Comparison of ENCODE assay signal across 21 cellular contexts in the genomic region with DNA sequence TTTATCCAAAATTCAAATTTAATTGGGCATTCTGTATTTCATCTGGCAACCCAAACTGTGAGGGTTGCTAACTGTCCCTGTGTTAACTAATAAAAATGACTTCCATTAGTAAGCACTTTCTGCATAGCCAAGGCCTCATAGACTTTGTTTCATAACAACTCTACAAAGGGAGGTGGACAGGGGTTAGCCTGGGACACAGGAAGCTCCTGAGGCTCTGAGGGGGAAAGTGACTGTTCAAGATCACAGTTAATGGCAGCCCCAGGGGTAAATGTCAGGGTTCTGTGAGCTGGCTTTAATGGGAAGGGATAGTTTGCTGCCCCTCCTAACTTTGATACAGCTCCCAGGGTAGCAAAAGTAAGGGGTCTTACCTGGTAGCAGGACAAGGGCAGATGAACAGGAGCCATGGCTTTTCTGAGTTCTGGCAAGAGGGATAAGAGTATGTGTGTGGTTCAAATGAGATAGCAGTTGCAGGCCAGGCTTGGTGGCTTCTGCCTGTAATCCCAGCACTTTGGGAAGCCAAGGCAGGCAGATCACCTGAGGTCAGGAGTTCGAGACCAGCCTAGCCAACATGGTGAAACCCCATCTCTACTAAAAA. TPM values are rescaled to one million over a fixed set of nuclear protein-coding genes. Genes with fewer than 3 reads are reported as not detected.
A peak's percentile ranks its signal among the peaks of the same experiment; 100 is the strongest.
DNase-seq lines count a peak whose midpoint lies in the region; ATAC-seq and TF ChIP-seq lines count a peak whose summit lies in the region.
"Had no signal": no experiment of that assay in that cellular context is flagged by ENCODE, and none has a peak within 500 bp of the region (broad histone marks: within the 10 kb centered on the region; RNA-seq: fewer than 3 reads in every experiment).

No MANE protein-coding gene starts in this region.

- TF ChIP-seq POLR2A in IMR-90 (IDR thresholded peaks at IDR 0.05; ENCODE audit: low read depth, low read length), result no peak

- no peak overlapping the region for H3K14ac ChIP-seq in IMR-90 (replicated peaks; ENCODE audit: low read depth, low read length)

- POLR2A ChIA-PET in IMR-90 (lab: Charles Lee; ENCODE audit: unreplicated experiment), result interaction anchor here (0.9 kb wide), 1 partner anchor 322 kb away, joined by 3 read pairs; no protein-coding TSS in a partner anchor

- peaks cover 0 to 2% (median 0%) of the 10 kb centered on the region in 3 donors for H3K27me3 Mint-ChIP-seq in CD14-positive monocyte (ENCODE audit: low read depth in 3 of 3)
- H3K27me3 Mint-ChIP-seq: stimulated activated naive B cell treated with anti-CD40 and anti-IgM and Interleukin-4, amounts not matched to agents 10 μg/mL and 1 μg/mL and 100 μg/mL, for 72 hours had no signal

- dilution Hi-C loops in IMR-90 (cut with HindIII; ENCODE audit: low sequenced_read_pairs, unreplicated experiment), result no loop called here

- H3K4me3 Mint-ChIP-seq in CD14-positive monocyte, result no peak overlapping the region
- H3K4me3 Mint-ChIP-seq: stimulated activated naive B cell treated with anti-CD40 and anti-IgM and Interleukin-4, amounts not matched to agents 10 μg/mL and 1 μg/mL and 100 μg/mL, for 72 hours had no signal

- intact Hi-C loops in CD14-positive monocyte (cut with micrococcal nuclease) (no loop called here), IMR-90 (cut with micrococcal nuclease) (no loop called here)

- no TSS peak for BruUV-seq in IMR-90 (replicated peaks; lab: Mats Ljungman, UMichigan)

- H3K9me3 Mint-ChIP-seq in CD14-positive monocyte, result peaks cover 0 to 2% (median 0%) of the 10 kb centered on the region in 7 donors
- H3K9me3 Mint-ChIP-seq: stimulated activated naive B cell treated with anti-CD40 and anti-IgM and Interleukin-4, amounts not matched to agents 10 μg/mL and 1 μg/mL and 100 μg/mL, for 72 hours had no signal

- no peak for DNase-seq in CD14-positive monocyte (ENCODE audit: low spot score)
- peak; percentile 16 for DNase-seq in IMR-90
- peak; percentile 17 for DNase-seq in adipocyte (ENCODE audit: low read depth)
- DNase-seq in myocyte (ENCODE audit: low read depth), result peak; percentile 29
- no peak for DNase-seq in HT-29 (ENCODE audit: low spot score)
- DNase-seq in stimulated activated naive CD4-positive, alpha-beta T cell (lab: John Stamatoyannopoulos, UW), result no peak
- DNase-seq: activated CD4-positive, alpha-beta T cell treated with anti-CD3 and anti-CD28 coated beads for 4 hours; activated T-cell treated with anti-CD3 and anti-CD28 coated beads, Interleukin-2, amount 50 U/mL, for 1 hour; BE2C; islet precursor cell; Karpas-422; mesendoderm; NCI-H1930; nucleus accumbens; RPMI8226; stimulated activated naive B cell treated with anti-CD40 and anti-IgM and Interleukin-4, amounts not matched to agents 10 μg/mL and 1 μg/mL and 100 μg/mL, for 72 hours; upper lobe of left lung had no signal

- H2BK20ac ChIP-seq in IMR-90 (ENCODE audit: low read depth, low read length), result no peak overlapping the region

- TF ChIP-seq RAD21 in IMR-90 (IDR thresholded peaks at IDR 0.05; ENCODE audit: low read length), result no peak

- no peak overlapping the region for H3K56ac ChIP-seq in IMR-90 (ENCODE audit: extremely low read depth, insufficient read depth, low read length)

- no peaks in the 10 kb centered on the region for H3K27me3 ChIP-seq in IMR-90 (ENCODE audit: control insufficient read depth, insufficient read depth, low read length)
- H3K27me3 ChIP-seq in adipocyte (replicated peaks; ENCODE audit: control insufficient read depth, insufficient read depth, low read length), result no peaks in the 10 kb centered on the region
- H3K27me3 ChIP-seq: BE2C, upper lobe of left lung had no signal

- no peak overlapping the region for H3K27ac ChIP-seq in IMR-90 (ENCODE audit: insufficient read depth, low read length)
- H3K27ac ChIP-seq: upper lobe of left lung had no signal

- peaks cover 23% of the 10 kb centered on the region for H3K4me1 Mint-ChIP-seq in CD14-positive monocyte

- H3K9me3 ChIP-seq in IMR-90 (ENCODE audit: control insufficient read depth, insufficient read depth, low read length) (no peaks in the 10 kb centered on the region), adipocyte (ENCODE audit: control insufficient read depth, low read length) (no peaks in the 10 kb centered on the region)
- H3K9me3 ChIP-seq: BE2C, upper lobe of left lung had no signal

- TF ChIP-seq CTCF in CD14-positive monocyte (IDR thresholded peaks at IDR 0.05) (no peak), IMR-90 (conservative IDR thresholded peaks at IDR 0.05; ENCODE audit: low read depth, low read length) (no peak)

- H3K4ac ChIP-seq in IMR-90 (ENCODE audit: low read depth, low read length), result no peak overlapping the region

- no peaks in the 10 kb centered on the region for H3K36me3 ChIP-seq in IMR-90 (ENCODE audit: control insufficient read depth, insufficient read depth, low read length)
- no peaks in the 10 kb centered on the region for H3K36me3 ChIP-seq in adipocyte (ENCODE audit: control insufficient read depth, insufficient read depth, low read length, severe bottlenecking)
- H3K36me3 ChIP-seq: BE2C, upper lobe of left lung had no signal

- H3K27ac Mint-ChIP-seq in CD14-positive monocyte, result peak overlapping the region in 4 of 7 donors; percentile 35 to 90 (median 55)
- H3K27ac Mint-ChIP-seq: stimulated activated naive B cell treated with anti-CD40 and anti-IgM and Interleukin-4, amounts not matched to agents 10 μg/mL and 1 μg/mL and 100 μg/mL, for 72 hours had no signal

- no peak overlapping the region for H2BK15ac ChIP-seq in IMR-90 (ENCODE audit: low read depth, low read length)

- no CpG with 5 or more reads among the region's 1 CpG for WGBS in IMR-90 (ENCODE audit: extremely low coverage in 2 of 2, insufficient read length in 1 of 2), 2 experiments

- no peak overlapping the region for H4K5ac ChIP-seq in IMR-90 (ENCODE audit: low read depth, low read length)

- H3K23ac ChIP-seq in IMR-90 (ENCODE audit: low read depth, low read length), result no peak overlapping the region

- in situ Hi-C loops in IMR-90 (cut with MboI; ENCODE audit: low sequenced_read_pairs), result no loop called here

- H4K8ac ChIP-seq in IMR-90 (ENCODE audit: low read depth in 2 of 2, low read length in 2 of 2), result no peak overlapping the region

- H3K9ac ChIP-seq in IMR-90 (ENCODE audit: low read depth, low read length) (no peak overlapping the region), adipocyte (ENCODE audit: low read length) (peak overlapping the region; percentile 50)

- H2AFZ ChIP-seq in IMR-90 (replicated peaks; ENCODE audit: low read length, poor library complexity), result no peak overlapping the region

- H4K91ac ChIP-seq in IMR-90 (ENCODE audit: insufficient read depth, low read depth, low read length), result no peak overlapping the region

- no peaks in the 10 kb centered on the region for H4K20me1 ChIP-seq in IMR-90 (ENCODE audit: insufficient read depth, low read length)

- H2AK5ac ChIP-seq in IMR-90 (ENCODE audit: low read depth, low read length), result no peak overlapping the region

- no peak overlapping the region for H3K18ac ChIP-seq in IMR-90 (ENCODE audit: low read depth, low read length)

- CTCF ChIA-PET in IMR-90 (lab: Yijun Ruan, JAX), result interaction anchor here (0.6 kb wide), 2 partner anchors 335 to 1164 kb away, joined by 3 to 4 read pairs; no protein-coding TSS in a partner anchor

- no peaks in the 10 kb centered on the region for H3K79me1 ChIP-seq in IMR-90 (ENCODE audit: low read depth in 1 of 2, low read length in 2 of 2)

- H3K9me1 ChIP-seq in IMR-90 (ENCODE audit: insufficient read depth, low read length), result no peaks in the 10 kb centered on the region

- peak; percentile 62 for ATAC-seq in IMR-90 (ENCODE audit: low read depth)
- no peak for ATAC-seq in GM18873 (IDR thresholded peaks at IDR 0.05; ENCODE audit: low FRiP score, unreplicated experiment)
- no peak for ATAC-seq in HG02623 (IDR thresholded peaks at IDR 0.05; ENCODE audit: unreplicated experiment)
- ATAC-seq: stimulated activated naive B cell treated with anti-CD40 and anti-IgM and Interleukin-4, amounts not matched to agents 10 μg/mL and 1 μg/mL and 100 μg/mL, for 72 hours had no signal

- no peak overlapping the region for H2AK9ac ChIP-seq in IMR-90 (replicated peaks; ENCODE audit: low read depth, low read length, poor library complexity)

- H3K36me3 Mint-ChIP-seq in CD14-positive monocyte, result no peaks in the 10 kb centered on the region

- H3K4me3 ChIP-seq in IMR-90 (ENCODE audit: insufficient read depth, low read depth, low read length), result no peak overlapping the region
- H3K4me3 ChIP-seq in adipocyte (ENCODE audit: low read length), result no peak overlapping the region
- H3K4me3 ChIP-seq: upper lobe of left lung had no signal

- no peak overlapping the region for H2BK5ac ChIP-seq in IMR-90 (ENCODE audit: low read depth, low read length, poor library complexity, severe bottlenecking)

- H3K4me2 ChIP-seq in IMR-90 (ENCODE audit: low read depth, low read length), result no peak overlapping the region

- H3K4me1 ChIP-seq in IMR-90 (ENCODE audit: control insufficient read depth, insufficient read depth, low read length), result peaks cover 3% of the 10 kb centered on the region; the same call in 1 of the 2 replicates
- H3K4me1 ChIP-seq in adipocyte (ENCODE audit: control insufficient read depth, insufficient read depth, low read length), result peaks cover 16% of the 10 kb centered on the region

- no peak overlapping the region for H2BK120ac ChIP-seq in IMR-90 (ENCODE audit: low read depth, low read length)

TF ChIP-seq in IMR-90, 13 proteins besides CTCF, POLR2A, EP300 and RAD21 (continues in another document):
- TF ChIP-seq FOS (IDR thresholded peaks at IDR 0.05; ENCODE audit: low read depth, low read length), result no peak

RNA-seq across cellular contexts. Expression of a gene that starts 2.2 kb away (rescaled TPM):
- not detected for polyA plus RNA-seq in CD14-positive monocyte
- not detected in 2 replicates for total RNA-seq in IMR-90 (2012; rRNA removed)
- not detected in 2 replicates for polyA plus RNA-seq in IMR-90 (2012; rRNA removed)
- not detected in 2 replicates for polyA plus RNA-seq in IMR-90 (2012; cell fraction: cytosol; rRNA removed)
- not detected in 2 replicates for polyA plus RNA-seq in IMR-90 (2012; cell fraction: nucleus; rRNA removed; ENCODE audit: low replicate concordance)
- total RNA-seq in myocyte, result not detected in 2 replicates
- polyA plus RNA-seq in myocyte (2012), result 0.04 TPM
- total RNA-seq in HT-29 (2014; rRNA removed; shearing (Covaris generic)), result not detected in 2 replicates
- total RNA-seq: endothelial cell of umbilical vein, skeletal muscle tissue had no signal
- polyA plus RNA-seq: endothelial cell of umbilical vein had no signal

RNA-seq across cellular contexts. Expression of a gene that starts 13.7 kb away (rescaled TPM):
- polyA plus RNA-seq in CD14-positive monocyte (1 to 10 TPM; 2.8 to 6.8 TPM), IMR-90 (2012; rRNA removed) (not detected in 2 replicates)
- total RNA-seq in IMR-90 (2012; rRNA removed) (not detected in 2 replicates), myocyte (0.11 and 0.62 TPM in 2 replicates)
- polyA plus RNA-seq in IMR-90 (2012; cell fraction: cytosol; rRNA removed), result not detected in 2 replicates
- not detected in 2 replicates for polyA plus RNA-seq in IMR-90 (2012; cell fraction: nucleus; rRNA removed; ENCODE audit: low replicate concordance)
- polyA plus RNA-seq in myocyte (2012), result 0.25 TPM
- 0.23 TPM in 1 of 2 replicates, not detected in the other for total RNA-seq in HT-29 (2014; rRNA removed; shearing (Covaris generic))
- total RNA-seq: endothelial cell of umbilical vein had no signal
- polyA plus RNA-seq: endothelial cell of umbilical vein had no signal

RNA-seq across cellular contexts. Expression of a gene that starts 57.2 kb away (rescaled TPM):
- polyA plus RNA-seq in CD14-positive monocyte, result 10 to 100 TPM in 1 of 2 donors, 1 to 10 TPM in 1; 6.0 to 16.3 TPM
- 46.8 and 47.2 TPM in 2 replicates for total RNA-seq in IMR-90 (2012; rRNA removed)
- polyA plus RNA-seq in IMR-90 (2012; rRNA removed), result 69.8 and 98.0 TPM in 2 replicates
- 24.8 and 31.2 TPM in 2 replicates for polyA plus RNA-seq in IMR-90 (2012; cell fraction: cytosol; rRNA removed)
- 16.5 and 67.6 TPM in 2 replicates for polyA plus RNA-seq in IMR-90 (2012; cell fraction: nucleus; rRNA removed; ENCODE audit: low replicate concordance)
- total RNA-seq in myocyte, result 25.1 and 25.7 TPM in 2 replicates
- 130 TPM for polyA plus RNA-seq in myocyte (2012)
- total RNA-seq in HT-29 (2014; rRNA removed; shearing (Covaris generic)), result 83.7 and 99.8 TPM in 2 replicates

Comparison
In these comparisons a context has a peak if more than half of its experiments do, and no peak if none do; other contexts are left out.
1. DNase-seq: peak in IMR-90 (single experiment), adipocyte (single experiment) and myocyte (single experiment); none in CD14-positive monocyte (single experiment), HT-29 (single experiment) and stimulated activated naive CD4-positive, alpha-beta T cell (0 of 6).